Comparison of ENCODE assay signal across 8 cellular contexts in the genomic region with DNA sequence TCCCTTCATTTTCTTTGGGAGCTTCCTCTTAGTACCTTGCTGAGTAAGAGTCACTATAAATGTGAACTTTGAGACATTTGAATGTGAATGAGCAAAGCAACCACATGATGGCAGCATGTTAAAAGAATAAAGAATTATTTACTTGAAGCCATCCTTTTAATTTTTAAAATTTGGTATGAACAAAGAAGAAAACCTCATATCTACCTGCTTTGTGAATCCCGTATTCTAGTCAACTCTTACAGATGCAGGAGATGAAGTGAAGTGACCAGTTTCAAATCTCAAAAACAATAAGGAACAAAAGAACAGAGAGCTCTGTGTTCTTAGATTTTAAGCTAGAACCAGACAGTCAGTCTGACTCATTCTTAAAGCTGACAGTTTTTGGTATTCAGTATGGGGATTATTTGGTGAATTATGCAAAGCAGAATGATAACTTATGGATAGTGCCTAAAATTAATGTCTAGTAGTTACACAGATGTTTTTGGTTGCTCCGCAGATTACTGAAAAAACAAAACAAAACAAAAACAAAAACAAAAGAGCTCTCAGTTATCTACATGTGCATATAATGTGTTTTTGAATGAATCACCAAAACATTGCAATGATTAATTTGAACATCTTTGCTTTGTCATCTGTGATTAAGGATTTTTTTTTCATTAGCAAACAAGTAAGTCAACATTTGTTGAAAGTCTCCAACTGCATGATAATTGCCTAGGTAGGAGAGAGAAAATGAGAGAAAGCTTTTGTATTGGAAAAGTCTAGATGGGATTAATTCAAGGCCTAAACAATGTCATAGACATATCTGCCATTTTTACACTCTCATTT. TPM values are rescaled to one million over a fixed set of nuclear protein-coding genes. Genes with fewer than 3 reads are reported as not detected.
A peak's percentile ranks its signal among the peaks of the same experiment; 100 is the strongest.
DNase-seq lines count a peak whose midpoint lies in the region; ATAC-seq, FAIRE-seq and TF ChIP-seq lines count a peak whose summit lies in the region.

No MANE protein-coding gene starts in this region.

- FAIRE-seq in bronchial epithelial cell (lab: Jason Lieb, UNC) = no peak

- TF ChIP-seq CTCF in bronchial epithelial cell (IDR thresholded peaks at IDR 0.05; ENCODE audit: insufficient read depth, low read length, severe bottlenecking) (peak; percentile 27), nephron progenitor cell (IDR thresholded peaks at IDR 0.05) (peak; percentile 35)

- DNase-seq in Ammon's horn (ENCODE audit: low spot score) (peak; percentile 32), NCI-H1048 (lab: John Stamatoyannopoulos, UW) (peak; percentile 1), bronchial epithelial cell (ENCODE audit: low read depth) (peak; percentile 83), nephron progenitor cell (no peak)
- DNase-seq in stimulated activated CD4-positive, alpha-beta T cell treated with anti-CD3 and anti-CD28 coated beads, Interleukin-2, amount 100 ng/mL, for 48 hours = no peak
- no peak for DNase-seq in effector memory CD4-positive, alpha-beta T cell

- H3K36me3 Mint-ChIP-seq in nephron progenitor cell (ENCODE audit: low read depth) = no peaks in the 10 kb centered on the region

- no peaks in the 10 kb centered on the region for H3K27me3 Mint-ChIP-seq in nephron progenitor cell (ENCODE audit: low read depth, poor library complexity)

- H3K27ac Mint-ChIP-seq in nephron progenitor cell = no peak overlapping the region

- H3K9me3 Mint-ChIP-seq in nephron progenitor cell = no peaks in the 10 kb centered on the region

- no peaks in the 10 kb centered on the region for H3K4me1 Mint-ChIP-seq in nephron progenitor cell

- ATAC-seq in GM18858 (IDR thresholded peaks at IDR 0.05; ENCODE audit: unreplicated experiment) = peak; percentile 56
- ATAC-seq in HG03439 (IDR thresholded peaks at IDR 0.05; ENCODE audit: unreplicated experiment) = no peak

- H3K9me3 ChIP-seq in effector memory CD4-positive, alpha-beta T cell (ENCODE audit: control insufficient read depth, low read length) = no peaks in the 10 kb centered on the region

- H3K4me1 ChIP-seq in effector memory CD4-positive, alpha-beta T cell (ENCODE audit: control insufficient read depth, insufficient read depth, low read length, poor library complexity, severe bottlenecking) = no peaks in the 10 kb centered on the region

- no peak overlapping the region for H3K27ac ChIP-seq in effector memory CD4-positive, alpha-beta T cell (ENCODE audit: insufficient read depth, low read length, poor library complexity, severe bottlenecking)

- H3K4me3 Mint-ChIP-seq in nephron progenitor cell = no peak overlapping the region

- H3K36me3 ChIP-seq in bronchial epithelial cell (ENCODE audit: control insufficient read depth, insufficient read depth, low read length) = no peaks in the 10 kb centered on the region
- no peaks in the 10 kb centered on the region for H3K36me3 ChIP-seq in effector memory CD4-positive, alpha-beta T cell (ENCODE audit: control insufficient read depth, insufficient read depth, low read length)

- H3K4me3 ChIP-seq in bronchial epithelial cell (ENCODE audit: low read depth, low read length) = no peak overlapping the region
- no peak overlapping the region for H3K4me3 ChIP-seq in effector memory CD4-positive, alpha-beta T cell (ENCODE audit: insufficient read depth, low read depth, low read length, poor library complexity, severe bottlenecking)

- no peaks in the 10 kb centered on the region for H3K27me3 ChIP-seq in bronchial epithelial cell (ENCODE audit: control insufficient read depth, insufficient read depth, low read length)
- H3K27me3 ChIP-seq in effector memory CD4-positive, alpha-beta T cell (replicated peaks; ENCODE audit: control insufficient read depth, insufficient read depth, low read length, poor library complexity, severe bottlenecking) = no peaks in the 10 kb centered on the region

RNA-seq across cellular contexts. Expression of gene H2AZ1, which starts 48.2 kb away (rescaled TPM):
- total RNA-seq in bronchial epithelial cell = 222 and 276 TPM in 2 replicates

RNA-seq across cellular contexts. Expression of gene DNAJB14, which starts 51.9 kb away (rescaled TPM):
- total RNA-seq in bronchial epithelial cell = 32.1 and 32.9 TPM in 2 replicates

Comparison
In these comparisons a context has a peak if more than half of its experiments do, and no peak if none do; other contexts are left out.
1. DNase-seq: peak in Ammon's horn (single experiment), NCI-H1048 (single experiment) and bronchial epithelial cell (single experiment); none in nephron progenitor cell (single experiment), stimulated activated CD4-positive, alpha-beta T cell treated with anti-CD3 and anti-CD28 coated beads, Interleukin-2, amount 100 ng/mL, for 48 hours (0 of 2) and effector memory CD4-positive, alpha-beta T cell (0 of 3).